15 cellular contexts compared by ENCODE assay signal in the genomic region with DNA sequence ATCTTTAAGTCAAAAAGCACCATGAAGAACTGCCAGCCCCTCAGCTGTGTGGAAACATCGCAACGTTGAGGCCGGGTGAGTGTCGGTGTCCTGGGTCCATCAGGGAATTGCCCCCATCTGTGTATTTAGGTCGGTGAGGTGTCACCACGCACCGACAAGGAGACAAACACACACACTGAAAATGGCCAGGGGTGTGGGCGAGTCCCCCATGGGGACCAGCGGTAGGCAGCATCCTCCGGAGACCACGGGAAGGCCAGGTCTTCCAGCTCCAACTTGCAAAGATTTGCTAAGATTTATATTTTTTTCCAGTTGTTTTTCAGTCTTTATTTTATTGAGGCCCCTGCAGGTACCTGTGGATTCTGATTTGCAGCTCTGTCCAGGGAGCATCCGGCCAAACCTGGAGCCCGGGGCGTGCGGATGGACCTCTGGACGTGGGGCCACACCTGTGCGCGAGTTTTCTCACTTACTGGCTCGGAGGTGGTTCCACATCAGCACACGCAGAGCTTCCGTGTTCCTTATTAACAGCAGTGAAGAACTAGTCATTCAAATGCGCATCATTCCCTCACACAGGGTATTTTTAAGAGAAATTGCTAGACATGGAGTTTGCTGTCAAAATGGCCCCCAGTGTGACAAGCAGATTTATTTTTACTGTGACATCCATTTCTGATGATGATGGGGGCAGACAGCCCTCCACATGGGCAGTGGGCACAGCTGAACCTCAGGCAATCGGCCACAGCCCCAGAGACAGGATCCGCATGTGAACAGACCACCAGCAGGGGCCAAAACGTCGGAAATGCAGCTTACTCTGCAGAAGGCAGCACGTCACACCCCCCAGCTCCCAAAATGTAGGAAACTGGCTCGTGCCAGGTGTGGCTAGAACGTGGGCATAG.
"Had no signal": no experiment of that assay in that cellular context is flagged by ENCODE, and none has a peak within 500 bp of the region (broad histone marks: within the 10 kb centered on the region; RNA-seq: fewer than 3 reads in every experiment).

No MANE protein-coding gene starts in this region.

- H3K36me3 Mint-ChIP-seq: activated CD4-positive, alpha-beta memory T cell treated with anti-CD3 and anti-CD28 coated beads for 36 hours had no signal

- H3K9me3 ChIP-seq: gastrocnemius medialis, pancreas, SJCRH30, thyroid gland had no signal

- H3K4me1 ChIP-seq: pancreas, SJCRH30 had no signal

- H3K9me3 Mint-ChIP-seq: activated CD4-positive, alpha-beta memory T cell treated with anti-CD3 and anti-CD28 coated beads for 36 hours; T-helper 2 cell treated with Interferon-gamma antibody and Interleukin-4, amounts not matched to agents 5 μg/mL and 100 μg/mL, for 36 hours had no signal

- H3K36me3 ChIP-seq: gastrocnemius medialis, pancreas, SJCRH30, thyroid gland had no signal

- DNase-seq: activated CD4-positive, alpha-beta memory T cell treated with anti-CD3 and anti-CD28 coated beads for 36 hours; activated CD4-positive, alpha-beta T cell treated with anti-CD3 and anti-CD28 coated beads for 1 hour; activated CD8-positive, alpha-beta memory T cell treated with anti-CD3 and anti-CD28 coated beads, Interleukin-2, amount 50 U/mL, for 48 hours; activated naive CD4-positive, alpha-beta T cell treated with anti-CD3 and anti-CD28 coated beads for 36 hours; central memory CD4-positive, alpha-beta T cell; effector memory CD4-positive, alpha-beta T cell; gastrocnemius medialis; kidney glomerular epithelial cell; retina; SJCRH30; small intestine; thyroid gland had no signal

- H3K27me3 ChIP-seq: pancreas, SJCRH30, thyroid gland had no signal

- H3K27ac Mint-ChIP-seq: activated CD4-positive, alpha-beta memory T cell treated with anti-CD3 and anti-CD28 coated beads for 36 hours; activated naive CD4-positive, alpha-beta T cell treated with anti-CD3 and anti-CD28 coated beads for 36 hours; T-helper 2 cell treated with Interferon-gamma antibody and Interleukin-4, amounts not matched to agents 5 μg/mL and 100 μg/mL, for 36 hours had no signal

- H3K4me3 Mint-ChIP-seq: activated CD4-positive, alpha-beta memory T cell treated with anti-CD3 and anti-CD28 coated beads for 36 hours; activated naive CD4-positive, alpha-beta T cell treated with anti-CD3 and anti-CD28 coated beads for 36 hours; T-helper 2 cell treated with Interferon-gamma antibody and Interleukin-4, amounts not matched to agents 5 μg/mL and 100 μg/mL, for 36 hours had no signal

- H3K27ac ChIP-seq: epithelial cell of prostate, gastrocnemius medialis, pancreas, SJCRH30, thyroid gland had no signal

- ATAC-seq: gastrocnemius medialis, pancreas had no signal

- H3K4me3 ChIP-seq: gastrocnemius medialis, pancreas, SJCRH30, thyroid gland had no signal
